ENCODE assay signal across 1 cellular context in the genomic region with DNA sequence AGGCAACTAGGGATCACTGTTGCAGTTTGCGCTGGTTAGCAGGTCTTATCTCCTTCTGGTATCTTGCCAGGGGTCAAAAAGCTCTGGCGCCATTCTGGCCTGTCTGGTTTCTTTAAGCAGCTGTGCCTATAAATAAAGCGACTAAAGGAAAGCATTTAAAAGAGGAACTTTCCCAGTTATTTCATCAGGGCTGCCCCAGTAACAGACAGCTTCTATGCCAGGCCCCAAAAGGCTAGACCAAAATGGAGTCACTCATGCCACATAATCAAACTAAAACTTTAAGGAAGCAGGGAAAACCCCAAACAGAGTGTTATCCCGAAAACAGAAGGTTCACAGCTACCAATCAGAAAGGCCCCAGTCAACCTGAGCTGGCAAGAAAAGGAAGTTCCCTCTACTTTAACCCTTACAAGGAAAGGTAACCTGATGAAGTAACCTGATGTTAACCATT.
TF ChIP-seq lines count a peak whose summit lies in the region.

No MANE protein-coding gene starts in this region.

TF ChIP-seq in GM12878, 131 proteins besides CTCF, POLR2A, EP300 and RAD21:
- TF ChIP-seq CEBPB (IDR thresholded peaks at IDR 0.05; ENCODE audit: borderline replicate concordance in 1 of 2, low read depth in 2 of 2, low read length in 2 of 2) (0 out of 4 replicates have a peak, but pooled peaks of 1 of the 2 experiments have one; percentile 28), ESRRA (IDR thresholded peaks at IDR 0.05; ENCODE audit: low read length) (no peak)
- TF ChIP-seq, protein P1, sequence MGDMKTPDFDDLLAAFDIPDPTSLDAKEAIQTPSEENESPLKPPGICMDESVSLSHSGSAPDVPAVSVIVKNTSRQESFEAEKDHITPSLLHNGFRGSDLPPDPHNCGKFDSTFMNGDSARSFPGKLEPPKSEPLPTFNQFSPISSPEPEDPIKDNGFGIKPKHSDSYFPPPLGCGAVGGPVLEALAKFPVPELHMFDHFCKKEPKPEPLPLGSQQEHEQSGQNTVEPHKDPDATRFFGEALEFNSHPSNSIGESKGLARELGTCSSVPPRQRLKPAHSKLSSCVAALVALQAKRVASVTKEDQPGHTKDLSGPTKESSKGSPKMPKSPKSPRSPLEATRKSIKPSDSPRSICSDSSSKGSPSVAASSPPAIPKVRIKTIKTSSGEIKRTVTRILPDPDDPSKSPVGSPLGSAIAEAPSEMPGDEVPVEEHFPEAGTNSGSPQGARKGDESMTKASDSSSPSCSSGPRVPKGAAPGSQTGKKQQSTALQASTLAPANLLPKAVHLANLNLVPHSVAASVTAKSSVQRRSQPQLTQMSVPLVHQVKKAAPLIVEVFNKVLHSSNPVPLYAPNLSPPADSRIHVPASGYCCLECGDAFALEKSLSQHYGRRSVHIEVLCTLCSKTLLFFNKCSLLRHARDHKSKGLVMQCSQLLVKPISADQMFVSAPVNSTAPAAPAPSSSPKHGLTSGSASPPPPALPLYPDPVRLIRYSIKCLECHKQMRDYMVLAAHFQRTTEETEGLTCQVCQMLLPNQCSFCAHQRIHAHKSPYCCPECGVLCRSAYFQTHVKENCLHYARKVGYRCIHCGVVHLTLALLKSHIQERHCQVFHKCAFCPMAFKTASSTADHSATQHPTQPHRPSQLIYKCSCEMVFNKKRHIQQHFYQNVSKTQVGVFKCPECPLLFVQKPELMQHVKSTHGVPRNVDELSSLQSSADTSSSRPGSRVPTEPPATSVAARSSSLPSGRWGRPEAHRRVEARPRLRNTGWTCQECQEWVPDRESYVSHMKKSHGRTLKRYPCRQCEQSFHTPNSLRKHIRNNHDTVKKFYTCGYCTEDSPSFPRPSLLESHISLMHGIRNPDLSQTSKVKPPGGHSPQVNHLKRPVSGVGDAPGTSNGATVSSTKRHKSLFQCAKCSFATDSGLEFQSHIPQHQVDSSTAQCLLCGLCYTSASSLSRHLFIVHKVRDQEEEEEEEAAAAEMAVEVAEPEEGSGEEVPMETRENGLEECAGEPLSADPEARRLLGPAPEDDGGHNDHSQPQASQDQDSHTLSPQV (IDR thresholded peaks at IDR 0.05) = peak; percentile 67; the same call in 1 of the 2 replicates
